In genomic region chr5:112492291-112492690, GRCh38 we compare ENCODE assay signal across 8 cellular contexts.
DNase-seq lines count a peak whose midpoint lies in the region; ATAC-seq and TF ChIP-seq lines count a peak whose summit lies in the region.

No MANE protein-coding gene starts in this region.

- DNase-seq in NCI-H146 (lab: John Stamatoyannopoulos, UW): peak; percentile 1
- DNase-seq in NCI-H146 treated with DMSO at 0.1 percent for 48 hours (lab: John Stamatoyannopoulos, UW; ENCODE audit: unreplicated experiment): no peak
- peak; percentile 55 to 62 for DNase-seq in cardiac fibroblast (ENCODE audit: low read depth in 2 of 2)
- no peak for DNase-seq in upper lobe of right lung

- peak; percentile 65 to 75 for TF ChIP-seq RAD21 in liver (IDR thresholded peaks at IDR 0.05)

- 18% methylated on average over 7 of the region's 7 CpGs for WGBS in liver

- H2AFZ ChIP-seq in OCI-LY3 (ENCODE audit: low read depth, low read length): peak overlapping the region; percentile 99

- H3K27me3 ChIP-seq in OCI-LY3 (ENCODE audit: low read depth, low read length) (no peaks in the 10 kb centered on the region), liver (ENCODE audit: control insufficient read depth in 4 of 4, insufficient read depth in 4 of 4, low read length in 3 of 4) (peaks cover 0 to 2% (median 0%) of the 10 kb centered on the region in 4 donors), upper lobe of right lung (peaks cover 6% of the 10 kb centered on the region)

- H3K4me2 ChIP-seq in OCI-LY3 (ENCODE audit: low read length): peak overlapping the region; percentile 82

- H3K9ac ChIP-seq in OCI-LY3 (ENCODE audit: low read length) (peak overlapping the region; percentile 35; the same call in 1 of the 2 replicates), liver (ENCODE audit: low read depth in 1 of 2, low read length in 2 of 2) (no peak overlapping the region)

- peak; percentile 81 for TF ChIP-seq CTCF in OCI-LY3 (IDR thresholded peaks at IDR 0.05; ENCODE audit: low read depth, low read length)
- TF ChIP-seq CTCF in cardiac fibroblast (IDR thresholded peaks at IDR 0.05; ENCODE audit: low read depth, low read length): peak; percentile 57
- peak; percentile 49 for TF ChIP-seq CTCF in liver (IDR thresholded peaks at IDR 0.05; ENCODE audit: low read depth, low read length, missing input control)
- TF ChIP-seq CTCF in upper lobe of right lung (IDR thresholded peaks at IDR 0.05): peak; percentile 59

- intact Hi-C loops in upper lobe of right lung (cut with DNase I): no loop called here

- H3K4me3 ChIP-seq in OCI-LY3 (ENCODE audit: low read length) (peak overlapping the region; percentile 64), cardiac fibroblast (replicated peaks in 1 of 2; ENCODE audit: low read depth in 2 of 2, low read length in 2 of 2) (no peak overlapping the region), liver (ENCODE audit: low read depth in 1 of 3, low read length in 3 of 3) (no peak overlapping the region), upper lobe of right lung (no peak overlapping the region)

- peaks cover 16% of the 10 kb centered on the region for H3K4me1 ChIP-seq in OCI-LY3 (ENCODE audit: low read length)
- H3K4me1 ChIP-seq in liver (ENCODE audit: control insufficient read depth in 4 of 4, insufficient read depth in 4 of 4, low read length in 3 of 4): no peaks in the 10 kb centered on the region
- no peaks in the 10 kb centered on the region for H3K4me1 ChIP-seq in upper lobe of right lung

- no peaks in the 10 kb centered on the region for H3K79me2 ChIP-seq in OCI-LY3 (ENCODE audit: low read length)

- H3K36me3 ChIP-seq in OCI-LY3 (replicated peaks; ENCODE audit: low read depth, low read length): no peaks in the 10 kb centered on the region
- no peaks in the 10 kb centered on the region for H3K36me3 ChIP-seq in liver (ENCODE audit: control insufficient read depth in 4 of 4, insufficient read depth in 3 of 4, low read depth in 1 of 4, low read length in 3 of 4)
- no peaks in the 10 kb centered on the region for H3K36me3 ChIP-seq in upper lobe of right lung

- no peaks in the 10 kb centered on the region for H4K20me1 ChIP-seq in OCI-LY3 (ENCODE audit: insufficient read depth, low read length)

- H3K27ac ChIP-seq in OCI-LY3 (ENCODE audit: low read length) (no peak overlapping the region), liver (ENCODE audit: low read depth in 1 of 2, low read length in 2 of 2) (no peak overlapping the region), upper lobe of right lung (no peak overlapping the region)

- H3K9me3 ChIP-seq in OCI-LY3 (ENCODE audit: insufficient read depth, low read length): no peaks in the 10 kb centered on the region
- H3K9me3 ChIP-seq in liver (ENCODE audit: control insufficient read depth in 4 of 4, low read length in 3 of 4): no peaks in the 10 kb centered on the region
- H3K9me3 ChIP-seq in upper lobe of right lung: no peaks in the 10 kb centered on the region

- ATAC-seq in GM21367 (IDR thresholded peaks at IDR 0.05; ENCODE audit: unreplicated experiment): peak; percentile 100
- ATAC-seq in HG03457 (IDR thresholded peaks at IDR 0.05; ENCODE audit: unreplicated experiment): peak; percentile 96
- peak; percentile 92 for ATAC-seq in upper lobe of right lung

TF ChIP-seq in liver, 16 proteins besides CTCF, POLR2A, EP300 and RAD21:
- TF ChIP-seq EGR1 (IDR thresholded peaks at IDR 0.05; ENCODE audit: low read depth in 2 of 2) (no peak), HNF4A (conservative IDR thresholded peaks at IDR 0.05) (no peak), SP1 (IDR thresholded peaks at IDR 0.05) (no peak), ZBTB33 (IDR thresholded peaks at IDR 0.05) (no peak), YY1 (IDR thresholded peaks at IDR 0.05) (no peak), FOXA1 (IDR thresholded peaks at IDR 0.05) (no peak), GABPA (IDR thresholded peaks at IDR 0.05 in 1 of 2, conservative IDR thresholded peaks at IDR 0.05 in 1 of 2) (no peak), FOXA2 (IDR thresholded peaks at IDR 0.05) (no peak), RXRA (IDR thresholded peaks at IDR 0.05) (no peak)

Comparison
In these comparisons a context has a peak if more than half of its experiments do, and no peak if none do; other contexts are left out.
1. DNase-seq: peak in NCI-H146 (single experiment) and cardiac fibroblast (2 of 2); none in NCI-H146 treated with DMSO at 0.1 percent for 48 hours (single experiment) and upper lobe of right lung (single experiment).
2. Peak in every context shown above with its lines, with median percentiles within 50 percentile points of each other: ATAC-seq and CTCF ChIP-seq.